Comparison of ENCODE assay signal across 22 cellular contexts in genomic region chr13:45136741-45137500, GRCh38. TPM values are rescaled to one million over a fixed set of nuclear protein-coding genes. Genes with fewer than 3 reads are reported as not detected.
DNase-seq lines count a peak whose midpoint lies in the region; ATAC-seq, FAIRE-seq and TF ChIP-seq lines count a peak whose summit lies in the region.
"Had no signal": no experiment of that assay in that cellular context is flagged by ENCODE, and none has a peak within 500 bp of the region (broad histone marks: within the 10 kb centered on the region; RNA-seq: fewer than 3 reads in every experiment).

No MANE protein-coding gene starts in this region.

- H3K9ac ChIP-seq in iPS-20b (ENCODE audit: low read depth, low read length) = peak overlapping the region; percentile 34; the same call in 1 of the 2 replicates
- H3K9ac ChIP-seq: BLaER1 treated with 17β-estradiol and CSF1 and Interleukin-3, amounts not matched to agents 10 nM and 100 nM; KMS-11 had no signal

- H3K27me3 ChIP-seq in breast epithelium (no peaks in the 10 kb centered on the region), bronchial epithelial cell (ENCODE audit: control insufficient read depth, insufficient read depth, low read length) (no peaks in the 10 kb centered on the region), iPS-20b (ENCODE audit: insufficient read depth, low read length) (no peaks in the 10 kb centered on the region), MG63 (no peaks in the 10 kb centered on the region)
- H3K27me3 ChIP-seq: BLaER1 treated with 17β-estradiol and CSF1 and Interleukin-3, amounts not matched to agents 10 nM and 100 nM had no signal

- peaks cover 17% of the 10 kb centered on the region for H3K36me3 Mint-ChIP-seq in MCF 10A (ENCODE audit: insufficient read depth, unreplicated experiment)
- peaks cover 25% of the 10 kb centered on the region for H3K36me3 Mint-ChIP-seq in activated CD4-positive, alpha-beta T cell treated with anti-CD3 and anti-CD28 coated beads, Interleukin-2, amount 10 ng/mL, durations not matched to agents 7 days and 5 days (ENCODE audit: low read depth)

- no peak for FAIRE-seq in bronchial epithelial cell (lab: Jason Lieb, UNC)
- FAIRE-seq: GM12891, RCC 7860 had no signal

- H3K36me3 ChIP-seq in breast epithelium = no peaks in the 10 kb centered on the region
- H3K36me3 ChIP-seq in bronchial epithelial cell (ENCODE audit: control insufficient read depth, insufficient read depth, low read length) = peaks cover 3% of the 10 kb centered on the region
- H3K36me3 ChIP-seq in iPS-20b (ENCODE audit: insufficient read depth, low read depth, low read length) = peaks cover 28% of the 10 kb centered on the region
- peaks cover 44% of the 10 kb centered on the region for H3K36me3 ChIP-seq in MG63

- no peak for TF ChIP-seq POLR2A in breast epithelium (IDR thresholded peaks at IDR 0.05)

- no peak overlapping the region for H3K4me3 ChIP-seq in breast epithelium
- H3K4me3 ChIP-seq in bronchial epithelial cell (ENCODE audit: low read depth, low read length) = no peak overlapping the region
- 0 out of 2 replicates have a peak overlapping the region, but pooled peaks have one; percentile 30 for H3K4me3 ChIP-seq in iPS-20b (ENCODE audit: low read length)
- no peak overlapping the region for H3K4me3 ChIP-seq in MG63
- H3K4me3 ChIP-seq: BLaER1 treated with 17β-estradiol and CSF1 and Interleukin-3, amounts not matched to agents 10 nM and 100 nM had no signal

- CTCF ChIA-PET in MCF 10A (lab: Yijun Ruan, JAX) = interaction anchor here (0.6 to 1.3 kb wide), 2 partner anchors 13 to 70 kb away, joined by 3 to 7 read pairs; no protein-coding TSS in a partner anchor
- CTCF ChIA-PET in activated CD4-positive, alpha-beta T cell treated with anti-CD3 and anti-CD28 coated beads, Interleukin-2, amount 10 ng/mL, durations not matched to agents 7 days and 5 days (lab: Charles Lee) = interaction anchor here (1.3 to 1.5 kb wide), 2 partner anchors 41 to 90 kb away, joined by 3 read pairs; no protein-coding TSS in a partner anchor

- no peak for DNase-seq in MCF 10A (ENCODE audit: unreplicated experiment)
- no peak for DNase-seq in breast epithelium (ENCODE audit: low spot score in 2 of 2)
- peak; percentile 76 for DNase-seq in bronchial epithelial cell (ENCODE audit: low read depth)
- no peak for DNase-seq in activated T-cell treated with anti-CD3 and anti-CD28 coated beads for 4 hours
- no peak for DNase-seq in MG63
- no peak for DNase-seq in activated CD4-positive, alpha-beta T cell treated with anti-CD3 and anti-CD28 coated beads, Interleukin-2, amount 10 ng/mL, durations not matched to agents 7 days and 5 days
- DNase-seq: 8988T; CD8-positive, alpha-beta T cell; GOT3; NCI-H1694; NCI-H2081 treated with DMSO at 0.1 percent for 48 hours; NCI-H2171 treated with DMSO at 0.1 percent for 48 hours; NCI-H524 treated with DMSO at 0.1 percent for 48 hours; NCI-H82; SW 1271 had no signal

- intact Hi-C loops in MCF 10A (cut with micrococcal nuclease) (no loop called here), breast epithelium (cut with DNase I; ENCODE audit: low total_unique reads) (no loop called here)

- H3K27me3 Mint-ChIP-seq in MCF 10A (ENCODE audit: insufficient read depth, unreplicated experiment) = no peaks in the 10 kb centered on the region
- H3K27me3 Mint-ChIP-seq in activated CD4-positive, alpha-beta T cell treated with anti-CD3 and anti-CD28 coated beads, Interleukin-2, amount 10 ng/mL, durations not matched to agents 7 days and 5 days = no peaks in the 10 kb centered on the region

- H3K27ac ChIP-seq in breast epithelium (no peak overlapping the region), iPS-20b (ENCODE audit: low read length) (no peak overlapping the region)
- H3K27ac ChIP-seq: KMS-11 had no signal

- no peaks in the 10 kb centered on the region for H3K4me1 ChIP-seq in breast epithelium
- peaks cover 17% of the 10 kb centered on the region for H3K4me1 ChIP-seq in iPS-20b (ENCODE audit: insufficient read depth, low read length)

- H3K9me3 ChIP-seq in breast epithelium (peaks cover 0 to 11% of the 10 kb centered on the region in 2 donors), iPS-20b (ENCODE audit: insufficient read depth, low read depth, low read length) (0 out of 2 replicates have a peak, but pooled peaks cover 3% of the 10 kb centered on the region), MG63 (peaks cover 6% of the 10 kb centered on the region; the same call in 1 of the 2 replicates)

- no peak for ATAC-seq in HG02870 (IDR thresholded peaks at IDR 0.05; ENCODE audit: unreplicated experiment)
- ATAC-seq: CD8-positive, alpha-beta T cell; Right ventricle myocardium inferior had no signal

- H3K4me1 Mint-ChIP-seq in MCF 10A (ENCODE audit: insufficient read depth, unreplicated experiment) = peaks cover 23% of the 10 kb centered on the region
- peaks cover 8% of the 10 kb centered on the region for H3K4me1 Mint-ChIP-seq in activated CD4-positive, alpha-beta T cell treated with anti-CD3 and anti-CD28 coated beads, Interleukin-2, amount 10 ng/mL, durations not matched to agents 7 days and 5 days

- no peak for TF ChIP-seq CTCF in MCF 10A (IDR thresholded peaks at IDR 0.05; ENCODE audit: unreplicated experiment)
- TF ChIP-seq CTCF in breast epithelium (IDR thresholded peaks at IDR 0.05) = no peak
- no peak for TF ChIP-seq CTCF in bronchial epithelial cell (IDR thresholded peaks at IDR 0.05; ENCODE audit: insufficient read depth, low read length, severe bottlenecking)

- no TSS peak for BruUV-seq in MCF 10A (replicated peaks; lab: Mats Ljungman, UMichigan)

- H3K4me3 Mint-ChIP-seq in MCF 10A (ENCODE audit: unreplicated experiment) = no peak overlapping the region
- no peak overlapping the region for H3K4me3 Mint-ChIP-seq in activated CD4-positive, alpha-beta T cell treated with anti-CD3 and anti-CD28 coated beads, Interleukin-2, amount 10 ng/mL, durations not matched to agents 7 days and 5 days
- H3K4me3 Mint-ChIP-seq: CD8-positive, alpha-beta T cell had no signal

- POLR2A ChIA-PET in MCF 10A (lab: Yijun Ruan, JAX) = interaction anchor here (0.6 to 5.0 kb wide), 14 partner anchors 9 to 102 kb away, joined by 3 to 46 read pairs (median 5); partner anchors contain the start of gene GTF2F2
- POLR2A ChIA-PET in activated CD4-positive, alpha-beta T cell treated with anti-CD3 and anti-CD28 coated beads, Interleukin-2, amount 10 ng/mL, durations not matched to agents 7 days and 5 days (lab: Charles Lee) = no interaction called here

- peak overlapping the region; percentile 68 for H3K27ac Mint-ChIP-seq in MCF 10A (ENCODE audit: low read depth, unreplicated experiment)
- no peak overlapping the region for H3K27ac Mint-ChIP-seq in activated CD4-positive, alpha-beta T cell treated with anti-CD3 and anti-CD28 coated beads, Interleukin-2, amount 10 ng/mL, durations not matched to agents 7 days and 5 days
- H3K27ac Mint-ChIP-seq: CD8-positive, alpha-beta T cell had no signal

- peaks cover 12% of the 10 kb centered on the region for H3K9me3 Mint-ChIP-seq in MCF 10A (ENCODE audit: unreplicated experiment)
- H3K9me3 Mint-ChIP-seq in activated CD4-positive, alpha-beta T cell treated with anti-CD3 and anti-CD28 coated beads, Interleukin-2, amount 10 ng/mL, durations not matched to agents 7 days and 5 days = peaks cover 18% of the 10 kb centered on the region

RNA-seq across cellular contexts. Expression of gene GTF2F2, which starts 16.6 kb away (rescaled TPM):
- total RNA-seq in MCF 10A (2022) = 41.2 and 47.4 TPM in 2 replicates
- total RNA-seq in breast epithelium = 10 to 100 TPM; 10.9 to 23.4 (median 20.6) TPM
- total RNA-seq in bronchial epithelial cell = 33.4 and 42.4 TPM in 2 replicates
- 64.5 and 73.7 TPM in 2 replicates for total RNA-seq in MG63 (2014; rRNA removed; shearing (Covaris generic); ENCODE audit: low replicate concordance)
- 10 to 100 TPM; 15.3 to 17.1 TPM for total RNA-seq in activated CD4-positive, alpha-beta T cell treated with anti-CD3 and anti-CD28 coated beads, Interleukin-2, amount 10 ng/mL, durations not matched to agents 7 days and 5 days
